Comparison of ENCODE assay signal across 3 cellular contexts in genomic region chr11:74449369-74449931, GRCh38.
A peak's percentile ranks its signal among the peaks of the same experiment; 100 is the strongest.
TF ChIP-seq lines count a peak whose summit lies in the region.

No MANE protein-coding gene starts in this region.

TF ChIP-seq in GM23338, 12 proteins besides CTCF, POLR2A, EP300 and RAD21 (continues in another document):
- TF ChIP-seq STAT1 (IDR thresholded peaks at IDR 0.05; ENCODE audit: unreplicated experiment) (no peak), POLR2AphosphoS5 (IDR thresholded peaks at IDR 0.05; ENCODE audit: low read depth) (no peak), ETS1 (IDR thresholded peaks at IDR 0.05) (no peak), CREB1 (CRISPR knock-in tag; IDR thresholded peaks at IDR 0.05; ENCODE audit: low read depth) (no peak), REST (IDR thresholded peaks at IDR 0.05; ENCODE audit: unreplicated experiment) (no peak)

TF ChIP-seq in SK-N-SH, 30 proteins besides CTCF, POLR2A, EP300 and RAD21:
- TF ChIP-seq MEF2A (IDR thresholded peaks at IDR 0.05; ENCODE audit: borderline replicate concordance, low read depth) (no peak), RFX5 (IDR thresholded peaks at IDR 0.05; ENCODE audit: low read length) (no peak), NFIC (IDR thresholded peaks at IDR 0.05; ENCODE audit: borderline replicate concordance) (peak; percentile 62), SMC3 (IDR thresholded peaks at IDR 0.05; ENCODE audit: low read depth, low read length) (peak; percentile 85), RCOR1 (IDR thresholded peaks at IDR 0.05; ENCODE audit: low read length) (0 out of 2 replicates have a peak, but pooled peaks have one; percentile 17), JUND (IDR thresholded peaks at IDR 0.05) (no peak)
TF ChIP-seq in SK-N-SH: peak in this region for 3.

TF ChIP-seq in GM12878, 131 proteins besides CTCF, POLR2A, EP300 and RAD21:
- TF ChIP-seq TCF7 (IDR thresholded peaks at IDR 0.05; ENCODE audit: borderline replicate concordance) (no peak), IKZF1 (conservative IDR thresholded peaks at IDR 0.05) (peak; percentile 82), IKZF2 (IDR thresholded peaks at IDR 0.05) (peak; percentile 79 to 83), MEF2A (IDR thresholded peaks at IDR 0.05; ENCODE audit: insufficient read depth, low read depth, low read length) (no peak), MTA3 (IDR thresholded peaks at IDR 0.05; ENCODE audit: borderline replicate concordance, low read length) (no peak), SPI1 (IDR thresholded peaks at IDR 0.05; ENCODE audit: borderline replicate concordance, insufficient read depth, low read depth, low read length) (peak; percentile 90), MLLT1 (IDR thresholded peaks at IDR 0.05) (no peak), HCFC1 (IDR thresholded peaks at IDR 0.05; ENCODE audit: low read length) (no peak), BCL11A (IDR thresholded peaks at IDR 0.05; ENCODE audit: low read depth, low read length) (0 out of 2 replicates have a peak, but pooled peaks have one; percentile 7), STAT1 (conservative IDR thresholded peaks at IDR 0.05) (no peak), SMARCA5 (IDR thresholded peaks at IDR 0.05) (peak; percentile 51; the same call in 1 of the 2 replicates), KAT2A (conservative IDR thresholded peaks at IDR 0.05; ENCODE audit: control insufficient read depth, low read depth, low read length) (no peak), EGR1 (IDR thresholded peaks at IDR 0.05; ENCODE audit: borderline replicate concordance in 1 of 2, low read depth in 2 of 2, low read length in 2 of 2) (0 out of 3 replicates have a peak, but pooled peaks of 1 of the 2 experiments have one; percentile 10), EED (IDR thresholded peaks at IDR 0.05; ENCODE audit: low read depth) (peak; percentile 66), CEBPZ (IDR thresholded peaks at IDR 0.05; ENCODE audit: low read depth, low read length) (no peak), BRCA1 (IDR thresholded peaks at IDR 0.05; ENCODE audit: low read depth, low read length) (no peak), YY1 (IDR thresholded peaks at IDR 0.05; ENCODE audit: low read depth, low read length) (peak; percentile 11; the same call in 1 of the 2 replicates), DPF2 (IDR thresholded peaks at IDR 0.05) (peak; percentile 53; the same call in 1 of the 2 replicates), RUNX3 (IDR thresholded peaks at IDR 0.05; ENCODE audit: low read length) (peak; percentile 42; the same call in 1 of the 2 replicates), SMC3 (IDR thresholded peaks at IDR 0.05; ENCODE audit: borderline replicate concordance, low read length) (peak; percentile 73; the same call in 1 of the 2 replicates), CUX1 (IDR thresholded peaks at IDR 0.05; ENCODE audit: insufficient replicate concordance, low read depth, low read length) (no peak), ETV6 (conservative IDR thresholded peaks at IDR 0.05 in 1 of 2, IDR thresholded peaks at IDR 0.05 in 1 of 2; ENCODE audit: borderline replicate concordance in 1 of 2, low read depth in 1 of 2) (peak in 1 of 2 experiments; percentile 49; a peak in 1 of 4 replicates), MYC (IDR thresholded peaks at IDR 0.05; ENCODE audit: insufficient read depth, insufficient read length, insufficient replicate concordance, low read length, severe bottlenecking) (no peak), CHD1 (IDR thresholded peaks at IDR 0.05; ENCODE audit: low read depth, low read length) (no peak)
